1 cellular context compared by ENCODE assay signal in genomic region chr12:13223176-13223806, GRCh38.
A peak's percentile ranks its signal among the peaks of the same experiment; 100 is the strongest.
TF ChIP-seq lines count a peak whose summit lies in the region.

No MANE protein-coding gene starts in this region.

TF ChIP-seq in HepG2, 621 proteins besides CTCF, POLR2A, EP300 and RAD21 (continued from another document):
- peak in 1 of 2 experiments; percentile 92; a peak in 2 of 4 replicates for TF ChIP-seq ATF4 (CRISPR knock-in tag; IDR thresholded peaks at IDR 0.05)
